Comparison of ENCODE assay signal across 6 cellular contexts in the genomic region with DNA sequence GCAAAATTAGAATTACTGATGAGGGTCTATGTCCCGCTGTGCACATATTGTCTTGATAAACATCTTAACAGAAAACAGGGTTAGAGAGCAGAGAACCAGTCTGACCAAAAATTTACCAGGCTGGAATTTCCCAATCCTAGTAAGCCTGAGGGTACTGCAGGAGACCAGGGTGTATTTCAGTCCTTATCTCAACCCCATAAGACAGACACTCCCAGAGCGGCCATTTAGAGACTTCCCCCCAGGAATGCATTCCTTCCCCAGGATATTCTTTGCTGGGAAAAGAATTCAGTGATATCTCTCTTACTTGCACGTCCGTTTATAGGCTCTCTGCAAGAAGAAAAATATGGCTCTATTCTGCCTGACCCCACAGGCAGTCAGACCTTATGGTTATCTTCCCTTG.
DNase-seq lines count a peak whose midpoint lies in the region; ATAC-seq, FAIRE-seq and TF ChIP-seq lines count a peak whose summit lies in the region.
"Not testable (repeated sequence)": the region's sequence is repeated elsewhere in the genome, so short reads cannot be mapped to it uniquely, and the experiment has no call there.

No MANE protein-coding gene starts in this region.

- H3K27me3 ChIP-seq in astrocyte (ENCODE audit: insufficient read depth, low read length); K562 (ENCODE audit: control insufficient read depth in 2 of 2, insufficient read depth in 2 of 2, low read length in 2 of 2); trophoblast cell (ENCODE audit: insufficient read depth, low read length): not testable (repeated sequence)

- CTCF ChIA-PET in K562 (lab: Yijun Ruan, JAX; ENCODE audit: low intra/inter-chr PET ratio): not testable (repeated sequence)

- not testable (repeated sequence) for H3K4me3 ChIP-seq in astrocyte (ENCODE audit: insufficient read depth, low read depth, low read length); K562; trophoblast cell (ENCODE audit: low read depth, low read length)

- in situ Hi-C loops in K562 (cut with MboI): not testable (repeated sequence)

- peak; percentile 10 for DNase-seq in EH (ENCODE audit: low read depth)
- DNase-seq in NCI-H226: peak; percentile 27
- not testable (repeated sequence) for DNase-seq in astrocyte (ENCODE audit: low read depth); K562 (ENCODE audit: extremely low read depth in 1 of 4, low spot score in 3 of 4); type B pancreatic cell (ENCODE audit: extremely low spot score, unreplicated experiment)
- DNase-seq in trophoblast cell: peak; percentile 87 to 92

- not testable (repeated sequence) for H3K4me1 ChIP-seq in astrocyte (ENCODE audit: insufficient read depth, low read length); K562 (replicated peaks in 1 of 2; ENCODE audit: control insufficient read depth in 2 of 2, insufficient read depth in 2 of 2, low read length in 2 of 2); trophoblast cell (ENCODE audit: control insufficient read depth in 1 of 2, insufficient read depth in 2 of 2, low read length in 2 of 2)

- not testable (repeated sequence) for H3K27ac ChIP-seq in astrocyte (ENCODE audit: low read depth, low read length); K562 (ENCODE audit: extremely low read depth, low read depth, low read length); trophoblast cell (ENCODE audit: low read depth, low read length)

- H3K4me3 Mint-ChIP-seq in astrocyte (ENCODE audit: unreplicated experiment): peak overlapping the region; percentile 60
- not testable (repeated sequence) for H3K4me3 Mint-ChIP-seq in type B pancreatic cell

- H3K9me3 Mint-ChIP-seq in astrocyte (ENCODE audit: unreplicated experiment); type B pancreatic cell: not testable (repeated sequence)

- not testable (repeated sequence) for H2AK5ac ChIP-seq in trophoblast cell (ENCODE audit: low read length)

- FAIRE-seq in astrocyte (lab: Jason Lieb, UNC); K562 (lab: Jason Lieb, UNC): not testable (repeated sequence)

- H2BK5ac ChIP-seq in trophoblast cell (ENCODE audit: low read depth, low read length, poor library complexity): not testable (repeated sequence)

- H3K27me3 Mint-ChIP-seq in astrocyte (ENCODE audit: low read depth, unreplicated experiment); type B pancreatic cell: not testable (repeated sequence)

- not testable (repeated sequence) for H3K4me2 ChIP-seq in astrocyte (ENCODE audit: low read length); K562 (ENCODE audit: insufficient read depth, low read length); trophoblast cell (ENCODE audit: low read length)

- not testable (repeated sequence) for H3K27ac Mint-ChIP-seq in astrocyte (ENCODE audit: unreplicated experiment)
- peak overlapping the region; percentile 77 for H3K27ac Mint-ChIP-seq in type B pancreatic cell

- TF ChIP-seq POLR2A in K562 (conservative IDR thresholded peaks at IDR 0.05): not testable (repeated sequence)

- not testable (repeated sequence) for H2BK12ac ChIP-seq in trophoblast cell (ENCODE audit: low read length)

- not testable (repeated sequence) for BruUV-seq in K562 (replicated peaks; lab: Mats Ljungman, UMichigan)

- H4K91ac ChIP-seq in trophoblast cell (ENCODE audit: low read depth, low read length): not testable (repeated sequence)

- not testable (repeated sequence) for H3K4me1 Mint-ChIP-seq in astrocyte (ENCODE audit: low read depth, unreplicated experiment); type B pancreatic cell (ENCODE audit: unreplicated experiment)

- H4K12ac ChIP-seq in trophoblast cell (ENCODE audit: low read depth, low read length): not testable (repeated sequence)

- not testable (repeated sequence) for H2BK120ac ChIP-seq in trophoblast cell (ENCODE audit: insufficient read depth, low read length, poor library complexity)

- H3K79me1 ChIP-seq in trophoblast cell (ENCODE audit: low read length): not testable (repeated sequence)

- H3K9ac ChIP-seq in astrocyte (ENCODE audit: low read length); K562 (ENCODE audit: insufficient read depth in 1 of 2, low read depth in 2 of 2, low read length in 2 of 2); trophoblast cell (ENCODE audit: low read length): not testable (repeated sequence)

- ATAC-seq in K562: not testable (repeated sequence)

- H3K23ac ChIP-seq in trophoblast cell (ENCODE audit: low read length): not testable (repeated sequence)

- not testable (repeated sequence) for H3K9me1 ChIP-seq in K562 (ENCODE audit: control insufficient read depth, insufficient read depth, low read length)

- not testable (repeated sequence) for H3K14ac ChIP-seq in trophoblast cell (ENCODE audit: low read length)

- 6% methylated on average over 4 of the region's 4 CpGs for WGBS in K562 (ENCODE audit: insufficient coverage, low coverage, missing lambda C conversion rate)
- WGBS in trophoblast cell (ENCODE audit: extremely low coverage, insufficient coverage, insufficient read length): no CpG with 5 or more reads among the region's 4 CpGs

- H3K36me3 ChIP-seq in astrocyte (ENCODE audit: insufficient read depth, low read length); K562 (ENCODE audit: control insufficient read depth, insufficient read depth, low read length); trophoblast cell (ENCODE audit: control insufficient read depth in 1 of 2, insufficient read depth in 2 of 2, low read length in 2 of 2): not testable (repeated sequence)

- H3K4ac ChIP-seq in trophoblast cell (ENCODE audit: low read depth, low read length): not testable (repeated sequence)

- not testable (repeated sequence) for H3K36me3 Mint-ChIP-seq in astrocyte (ENCODE audit: low read depth, unreplicated experiment); type B pancreatic cell

- not testable (repeated sequence) for TF ChIP-seq CTCF in astrocyte (IDR thresholded peaks at IDR 0.05; ENCODE audit: insufficient read depth, low read depth, low read length); K562 (IDR thresholded peaks at IDR 0.05 in 2 of 3, conservative IDR thresholded peaks at IDR 0.05 in 1 of 3; ENCODE audit: insufficient read depth in 2 of 3, low read depth in 1 of 3, low read length in 3 of 3); type B pancreatic cell (conservative IDR thresholded peaks at IDR 0.05)

- H3K9me3 ChIP-seq in astrocyte (ENCODE audit: insufficient read depth, low read depth, low read length); K562 (replicated peaks; ENCODE audit: control insufficient read depth, insufficient read depth, low read depth, low read length); trophoblast cell (ENCODE audit: insufficient read depth, low read depth, low read length): not testable (repeated sequence)

- not testable (repeated sequence) for H2AFZ ChIP-seq in astrocyte (ENCODE audit: low read depth, low read length); K562 (ENCODE audit: low read depth, low read length); trophoblast cell (ENCODE audit: insufficient read depth, low read length, poor library complexity)

- POLR2A ChIA-PET in K562 (lab: Yijun Ruan, JAX): not testable (repeated sequence)

- not testable (repeated sequence) for H4K8ac ChIP-seq in trophoblast cell (ENCODE audit: low read depth, low read length)

- H3K18ac ChIP-seq in trophoblast cell (ENCODE audit: low read length): not testable (repeated sequence)

- not testable (repeated sequence) for TF ChIP-seq RAD21 in K562 (CRISPR knock-in tag; conservative IDR thresholded peaks at IDR 0.05 in 1 of 2, IDR thresholded peaks at IDR 0.05 in 1 of 2)

- H4K20me1 ChIP-seq in astrocyte (ENCODE audit: insufficient read depth, low read length); K562 (replicated peaks; ENCODE audit: control insufficient read depth, insufficient read depth, low read length): not testable (repeated sequence)

- intact Hi-C loops in K562 (cut with micrococcal nuclease): not testable (repeated sequence)

- TF ChIP-seq EP300 in K562 (IDR thresholded peaks at IDR 0.05; ENCODE audit: low read length): not testable (repeated sequence)

- not testable (repeated sequence) for H3K79me2 ChIP-seq in astrocyte (ENCODE audit: insufficient read depth, low read length); K562 (ENCODE audit: control insufficient read depth, insufficient read depth, low read length); trophoblast cell (ENCODE audit: control insufficient read depth, insufficient read depth, low read length, poor library complexity)

TF ChIP-seq in K562, 482 proteins besides CTCF, POLR2A, EP300 and RAD21:
- 0 out of 2 replicates have a peak, but pooled peaks have one; percentile 57 for TF ChIP-seq ZNF445 (CRISPR knock-in tag; IDR thresholded peaks at IDR 0.05; ENCODE audit: low read depth)
